ENCODE assay signal across 19 cellular contexts in genomic region chr12:29671742-29672141, GRCh38.
DNase-seq lines count a peak whose midpoint lies in the region; ATAC-seq and TF ChIP-seq lines count a peak whose summit lies in the region.
"Had no signal": no experiment of that assay in that cellular context is flagged by ENCODE, and none has a peak within 500 bp of the region (broad histone marks: within the 10 kb centered on the region; RNA-seq: fewer than 3 reads in every experiment).

No MANE protein-coding gene starts in this region.

- intact Hi-C loops in IMR-90 (cut with micrococcal nuclease) = no loop called here
- intact Hi-C loops in CD14-positive monocyte (cut with micrococcal nuclease) = no loop called here

- H3K4me3 ChIP-seq in IMR-90 (ENCODE audit: insufficient read depth, low read depth, low read length) (no peak overlapping the region), trophoblast cell (ENCODE audit: low read depth, low read length) (no peak overlapping the region)
- H3K4me3 ChIP-seq: BLaER1 had no signal

- H3K14ac ChIP-seq in IMR-90 (replicated peaks; ENCODE audit: low read depth, low read length) = no peak overlapping the region
- H3K14ac ChIP-seq in trophoblast cell (ENCODE audit: low read length) = no peak overlapping the region

- no peak for ATAC-seq in IMR-90 (ENCODE audit: low read depth)
- peak; percentile 31 for ATAC-seq in esophagus mucosa
- peak; percentile 55 for ATAC-seq in stimulated activated effector memory CD8-positive, alpha-beta T cell treated with anti-CD3 and anti-CD28 coated beads, Interleukin-12 subunit alpha, Interleukin-12 subunit beta, amount 100 ng/mL, for 72 hours
- no peak for ATAC-seq in GM19397 (IDR thresholded peaks at IDR 0.05; ENCODE audit: unreplicated experiment)
- ATAC-seq: CD8-positive, alpha-beta T cell had no signal

- no peak overlapping the region for H2BK12ac ChIP-seq in trophoblast cell (ENCODE audit: low read length)

- H3K4me2 ChIP-seq in IMR-90 (ENCODE audit: low read depth, low read length) (no peak overlapping the region), trophoblast cell (ENCODE audit: low read length) (no peak overlapping the region)
- H3K4me2 ChIP-seq: BLaER1 had no signal

- TF ChIP-seq CTCF in IMR-90 (conservative IDR thresholded peaks at IDR 0.05; ENCODE audit: low read depth, low read length) (no peak), CD14-positive monocyte (IDR thresholded peaks at IDR 0.05) (no peak)

- no CpG with 5 or more reads among the region's 2 CpGs for WGBS in IMR-90 (ENCODE audit: extremely low coverage in 2 of 2, insufficient read length in 1 of 2), 2 experiments
- WGBS in trophoblast cell (ENCODE audit: extremely low coverage, insufficient coverage, insufficient read length) = no CpG with 5 or more reads among the region's 2 CpGs

- H3K18ac ChIP-seq in IMR-90 (ENCODE audit: low read depth, low read length) (no peak overlapping the region), trophoblast cell (ENCODE audit: low read length) (no peak overlapping the region)

- H3K9me1 ChIP-seq in IMR-90 (ENCODE audit: insufficient read depth, low read length) = peaks cover 7% of the 10 kb centered on the region; the same call in 1 of the 2 replicates

- H3K9me3 ChIP-seq in IMR-90 (ENCODE audit: control insufficient read depth, insufficient read depth, low read length) = no peaks in the 10 kb centered on the region
- H3K9me3 ChIP-seq in trophoblast cell (ENCODE audit: insufficient read depth, low read depth, low read length) = no peaks in the 10 kb centered on the region
- H3K9me3 ChIP-seq: BE2C, BLaER1, Caco-2 had no signal

- peaks cover 11% of the 10 kb centered on the region for H3K36me3 ChIP-seq in IMR-90 (ENCODE audit: control insufficient read depth, insufficient read depth, low read length)
- no peaks in the 10 kb centered on the region for H3K36me3 ChIP-seq in trophoblast cell (ENCODE audit: control insufficient read depth in 1 of 2, insufficient read depth in 2 of 2, low read length in 2 of 2)
- H3K36me3 ChIP-seq: BE2C, BLaER1 had no signal

- no peaks in the 10 kb centered on the region for H3K79me2 ChIP-seq in trophoblast cell (ENCODE audit: control insufficient read depth, insufficient read depth, low read length, poor library complexity)

- H3K27me3 Mint-ChIP-seq in CD14-positive monocyte (ENCODE audit: low read depth in 3 of 3) = no peaks in the 10 kb centered on the region
- H3K27me3 Mint-ChIP-seq: CD4-positive, alpha-beta T cell had no signal

- no peak overlapping the region for H3K4me3 Mint-ChIP-seq in stimulated activated effector memory CD8-positive, alpha-beta T cell treated with anti-CD3 and anti-CD28 coated beads, Interleukin-12 subunit alpha, Interleukin-12 subunit beta, amount 100 ng/mL, for 72 hours
- H3K4me3 Mint-ChIP-seq in CD14-positive monocyte = no peak overlapping the region
- H3K4me3 Mint-ChIP-seq: CD4-positive, alpha-beta T cell; CD8-positive, alpha-beta T cell had no signal

- dilution Hi-C loops in IMR-90 (cut with HindIII; ENCODE audit: low sequenced_read_pairs, unreplicated experiment) = no loop called here

- POLR2A ChIA-PET in IMR-90 (lab: Charles Lee; ENCODE audit: unreplicated experiment) = interaction anchor here (0.6 kb wide), 1 partner anchor 33 kb away, joined by 4 read pairs; no protein-coding TSS in a partner anchor

- no TSS peak for BruUV-seq in IMR-90 (replicated peaks; lab: Mats Ljungman, UMichigan)

- no peak overlapping the region for H2BK20ac ChIP-seq in IMR-90 (ENCODE audit: low read depth, low read length)

- CTCF ChIA-PET in IMR-90 (lab: Yijun Ruan, JAX) = no interaction called here

- H3K27ac ChIP-seq in IMR-90 (ENCODE audit: insufficient read depth, low read length) (no peak overlapping the region), trophoblast cell (ENCODE audit: low read depth, low read length) (no peak overlapping the region)
- H3K27ac ChIP-seq: BLaER1 had no signal

- H2AK5ac ChIP-seq in IMR-90 (ENCODE audit: low read depth, low read length) (no peak overlapping the region), trophoblast cell (ENCODE audit: low read length) (no peak overlapping the region)

- H3K36me3 Mint-ChIP-seq in stimulated activated effector memory CD8-positive, alpha-beta T cell treated with anti-CD3 and anti-CD28 coated beads, Interleukin-12 subunit alpha, Interleukin-12 subunit beta, amount 100 ng/mL, for 72 hours = no peaks in the 10 kb centered on the region
- peaks cover 0 to 7% of the 10 kb centered on the region in 2 donors for H3K36me3 Mint-ChIP-seq in CD14-positive monocyte
- H3K36me3 Mint-ChIP-seq: CD8-positive, alpha-beta T cell had no signal

- H4K20me1 ChIP-seq in IMR-90 (ENCODE audit: insufficient read depth, low read length) = peaks cover 10% of the 10 kb centered on the region; the same call in 1 of the 2 replicates
- H4K20me1 ChIP-seq: BLaER1 had no signal

- no peak overlapping the region for H3K27ac Mint-ChIP-seq in stimulated activated effector memory CD8-positive, alpha-beta T cell treated with anti-CD3 and anti-CD28 coated beads, Interleukin-12 subunit alpha, Interleukin-12 subunit beta, amount 100 ng/mL, for 72 hours
- H3K27ac Mint-ChIP-seq in CD14-positive monocyte = no peak overlapping the region
- H3K27ac Mint-ChIP-seq: CD4-positive, alpha-beta T cell; CD8-positive, alpha-beta T cell had no signal

- no peak overlapping the region for H2AK9ac ChIP-seq in IMR-90 (replicated peaks; ENCODE audit: low read depth, low read length, poor library complexity)

- H3K4ac ChIP-seq in IMR-90 (ENCODE audit: low read depth, low read length) (no peak overlapping the region), trophoblast cell (ENCODE audit: low read depth, low read length) (no peak overlapping the region)

- no peak overlapping the region for H2AFZ ChIP-seq in IMR-90 (replicated peaks; ENCODE audit: low read length, poor library complexity)
- H2AFZ ChIP-seq in trophoblast cell (ENCODE audit: insufficient read depth, low read length, poor library complexity) = no peak overlapping the region

- H3K23ac ChIP-seq in IMR-90 (ENCODE audit: low read depth, low read length) = no peak overlapping the region
- H3K23ac ChIP-seq in trophoblast cell (ENCODE audit: low read length) = peak overlapping the region; percentile 86

- H3K4me1 Mint-ChIP-seq in stimulated activated effector memory CD8-positive, alpha-beta T cell treated with anti-CD3 and anti-CD28 coated beads, Interleukin-12 subunit alpha, Interleukin-12 subunit beta, amount 100 ng/mL, for 72 hours = no peaks in the 10 kb centered on the region
- H3K4me1 Mint-ChIP-seq in CD14-positive monocyte = no peaks in the 10 kb centered on the region

- no peak for TF ChIP-seq RAD21 in IMR-90 (IDR thresholded peaks at IDR 0.05; ENCODE audit: low read length)

- no peak overlapping the region for H3K56ac ChIP-seq in IMR-90 (ENCODE audit: extremely low read depth, insufficient read depth, low read length)

- no peaks in the 10 kb centered on the region for H3K9me3 Mint-ChIP-seq in stimulated activated effector memory CD8-positive, alpha-beta T cell treated with anti-CD3 and anti-CD28 coated beads, Interleukin-12 subunit alpha, Interleukin-12 subunit beta, amount 100 ng/mL, for 72 hours
- peaks cover 0 to 3% (median 0%) of the 10 kb centered on the region in 7 donors for H3K9me3 Mint-ChIP-seq in CD14-positive monocyte
- H3K9me3 Mint-ChIP-seq: CD4-positive, alpha-beta T cell; CD8-positive, alpha-beta T cell had no signal

- no peak overlapping the region for H2BK5ac ChIP-seq in IMR-90 (ENCODE audit: low read depth, low read length, poor library complexity, severe bottlenecking)
- H2BK5ac ChIP-seq in trophoblast cell (ENCODE audit: low read depth, low read length, poor library complexity) = no peak overlapping the region

- H4K91ac ChIP-seq in IMR-90 (ENCODE audit: insufficient read depth, low read depth, low read length) (no peak overlapping the region; the same call in 1 of the 2 replicates), trophoblast cell (ENCODE audit: low read depth, low read length) (no peak overlapping the region)

- H3K79me1 ChIP-seq in IMR-90 (ENCODE audit: low read depth in 1 of 2, low read length in 2 of 2) = peaks cover 13 to 26% of the 10 kb centered on the region in 2 experiments; a peak in 3 of 4 replicates
- H3K79me1 ChIP-seq in trophoblast cell (ENCODE audit: low read length) = no peaks in the 10 kb centered on the region

- H3K4me1 ChIP-seq in IMR-90 (ENCODE audit: control insufficient read depth, insufficient read depth, low read length) (peaks cover 11% of the 10 kb centered on the region), trophoblast cell (ENCODE audit: control insufficient read depth in 1 of 2, insufficient read depth in 2 of 2, low read length in 2 of 2) (no peaks in the 10 kb centered on the region)
- H3K4me1 ChIP-seq: BE2C, BLaER1, Caco-2 had no signal

- in situ Hi-C loops in IMR-90 (cut with MboI; ENCODE audit: low sequenced_read_pairs) = no loop called here

- DNase-seq in IMR-90 = no peak
- DNase-seq in trophoblast cell = no peak
- no peak for DNase-seq in stimulated activated effector memory CD8-positive, alpha-beta T cell treated with anti-CD3 and anti-CD28 coated beads, Interleukin-12 subunit alpha, Interleukin-12 subunit beta, amount 100 ng/mL, for 72 hours (ENCODE audit: low spot score in 2 of 2)
- DNase-seq in CD14-positive monocyte (ENCODE audit: low spot score) = no peak
- DNase-seq in NK-92 treated with Interleukin-12 subunit alpha and Interleukin-12 subunit beta, amount 100 ng/mL, for 24 hours (lab: John Stamatoyannopoulos, UW) = no peak
- DNase-seq in NCI-H128 (lab: John Stamatoyannopoulos, UW; ENCODE audit: unreplicated experiment) = no peak
- DNase-seq: 8988T; ACHN; BE2C; C1 segment of cervical spinal cord; Caco-2; Calu3; CD4-positive, alpha-beta T cell; CD8-positive, alpha-beta T cell; DMS79 treated with DMSO at 0.1 percent for 48 hours; GF-D8 had no signal

- H4K12ac ChIP-seq in trophoblast cell (ENCODE audit: low read depth, low read length) = no peak overlapping the region

- 0 out of 3 replicates have a peak overlapping the region, but pooled peaks have one; percentile 21 for H2BK15ac ChIP-seq in IMR-90 (ENCODE audit: low read depth, low read length)

- H3K27me3 ChIP-seq in IMR-90 (ENCODE audit: control insufficient read depth, insufficient read depth, low read length) = no peaks in the 10 kb centered on the region
- no peaks in the 10 kb centered on the region for H3K27me3 ChIP-seq in trophoblast cell (ENCODE audit: insufficient read depth, low read length)
- H3K27me3 ChIP-seq: BE2C, BLaER1 had no signal

- no peak overlapping the region for H4K8ac ChIP-seq in IMR-90 (ENCODE audit: low read depth in 2 of 2, low read length in 2 of 2)
- H4K8ac ChIP-seq in trophoblast cell (ENCODE audit: low read depth, low read length) = no peak overlapping the region

- no peak overlapping the region for H4K5ac ChIP-seq in IMR-90 (ENCODE audit: low read depth, low read length)

- H3K9ac ChIP-seq in IMR-90 (ENCODE audit: low read depth, low read length) (no peak overlapping the region), trophoblast cell (ENCODE audit: low read length) (no peak overlapping the region)
- H3K9ac ChIP-seq: BLaER1 had no signal

- no peak overlapping the region for H2BK120ac ChIP-seq in IMR-90 (ENCODE audit: low read depth, low read length)
- no peak overlapping the region for H2BK120ac ChIP-seq in trophoblast cell (ENCODE audit: insufficient read depth, low read length, poor library complexity)

- TF ChIP-seq POLR2A in IMR-90 (IDR thresholded peaks at IDR 0.05; ENCODE audit: low read depth, low read length) = no peak

TF ChIP-seq in IMR-90, 13 proteins besides CTCF, POLR2A, EP300 and RAD21 (continues in another document):
- no peak for TF ChIP-seq RFX5 (IDR thresholded peaks at IDR 0.05; ENCODE audit: low read depth, low read length)

Comparison
In these comparisons a context has a peak if more than half of its experiments do, and no peak if none do; other contexts are left out.
1. ATAC-seq: peak in esophagus mucosa (single experiment) and stimulated activated effector memory CD8-positive, alpha-beta T cell treated with anti-CD3 and anti-CD28 coated beads, Interleukin-12 subunit alpha, Interleukin-12 subunit beta, amount 100 ng/mL, for 72 hours (single experiment); none in IMR-90 (single experiment) and GM19397 (single experiment).